ENCODE assay signal across 13 cellular contexts in genomic region chr13:96003304-96003703, GRCh38. TPM values are rescaled to one million over a fixed set of nuclear protein-coding genes. Genes with fewer than 3 reads are reported as not detected.
A peak's percentile ranks its signal among the peaks of the same experiment; 100 is the strongest.
DNase-seq lines count a peak whose midpoint lies in the region; ATAC-seq and TF ChIP-seq lines count a peak whose summit lies in the region.
"Had no signal": no experiment of that assay in that cellular context is flagged by ENCODE, and none has a peak within 500 bp of the region (broad histone marks: within the 10 kb centered on the region; RNA-seq: fewer than 3 reads in every experiment).

No MANE protein-coding gene starts in this region.

- H3K36me3 ChIP-seq in OCI-LY3 (replicated peaks; ENCODE audit: low read depth, low read length) (peaks cover 11% of the 10 kb centered on the region), osteoblast (ENCODE audit: insufficient read depth, low read length) (no peaks in the 10 kb centered on the region), upper lobe of right lung (no peaks in the 10 kb centered on the region)

- H3K4me2 ChIP-seq in OCI-LY3 (ENCODE audit: low read length) (no peak overlapping the region), osteoblast (ENCODE audit: insufficient read depth, low read length) (no peak overlapping the region)

- H3K9me3 ChIP-seq in OCI-LY3 (ENCODE audit: insufficient read depth, low read length) (no peaks in the 10 kb centered on the region), osteoblast (ENCODE audit: low read depth, low read length) (no peaks in the 10 kb centered on the region), upper lobe of right lung (no peaks in the 10 kb centered on the region)

- intact Hi-C loops in upper lobe of right lung (cut with DNase I) = no loop called here

- no peak overlapping the region for H2AFZ ChIP-seq in OCI-LY3 (ENCODE audit: low read depth, low read length)
- H2AFZ ChIP-seq in osteoblast (ENCODE audit: low read length) = no peak overlapping the region

- TF ChIP-seq CTCF in OCI-LY3 (IDR thresholded peaks at IDR 0.05; ENCODE audit: low read depth, low read length) = peak; percentile 35
- TF ChIP-seq CTCF in osteoblast (IDR thresholded peaks at IDR 0.05; ENCODE audit: extremely low read depth, low read depth, low read length) = peak; percentile 20
- no peak for TF ChIP-seq CTCF in upper lobe of right lung (IDR thresholded peaks at IDR 0.05)

- H3K9ac ChIP-seq in OCI-LY3 (ENCODE audit: low read length) = no peak overlapping the region

- H3K4me1 ChIP-seq in OCI-LY3 (ENCODE audit: low read length) (no peaks in the 10 kb centered on the region), osteoblast (ENCODE audit: insufficient read depth, low read length) (no peaks in the 10 kb centered on the region), upper lobe of right lung (no peaks in the 10 kb centered on the region)
- H3K4me1 ChIP-seq: tibial nerve had no signal

- no peaks in the 10 kb centered on the region for H3K27me3 ChIP-seq in OCI-LY3 (ENCODE audit: low read depth, low read length)
- no peaks in the 10 kb centered on the region for H3K27me3 ChIP-seq in osteoblast (ENCODE audit: insufficient read depth, low read length)
- no peaks in the 10 kb centered on the region for H3K27me3 ChIP-seq in upper lobe of right lung
- H3K27me3 ChIP-seq: tibial nerve had no signal

- H3K79me2 ChIP-seq in OCI-LY3 (ENCODE audit: low read length) = no peaks in the 10 kb centered on the region; the same call in 1 of the 2 replicates
- H3K79me2 ChIP-seq in osteoblast (ENCODE audit: insufficient read depth, low read length) = peaks cover 19% of the 10 kb centered on the region

- H3K27ac ChIP-seq in OCI-LY3 (ENCODE audit: low read length) (no peak overlapping the region), osteoblast (ENCODE audit: low read depth, low read length) (no peak overlapping the region), upper lobe of right lung (no peak overlapping the region), caudate nucleus (ENCODE audit: low read depth, low read length) (no peak overlapping the region)
- H3K27ac ChIP-seq: epithelial cell of prostate, tibial nerve had no signal

- DNase-seq in DMS53 (lab: John Stamatoyannopoulos, UW) = peak; percentile 2
- no peak for DNase-seq in DMS53 treated with DMSO at 0.1 percent for 48 hours (lab: John Stamatoyannopoulos, UW; ENCODE audit: unreplicated experiment)
- DNase-seq in dermis blood vessel endothelial cell = peak; percentile 53
- no peak for DNase-seq in osteoblast (ENCODE audit: insufficient read length, low spot score, missing footprints)
- no peak for DNase-seq in GM19238 (ENCODE audit: insufficient read length, low spot score)
- no peak for DNase-seq in upper lobe of right lung
- no peak for DNase-seq in caudate nucleus (lab: John Stamatoyannopoulos, UW)
- DNase-seq: activated CD4-positive, alpha-beta T cell treated with anti-CD3 and anti-CD28 coated beads, Interleukin-2, amount 10 ng/mL, durations not matched to agents 24 days and 14 days; NCI-H2081; NK-92 treated with Interleukin-12 subunit alpha and Interleukin-12 subunit beta, amount 100 ng/mL, for 24 hours had no signal

- no peak overlapping the region for H3K4me3 ChIP-seq in OCI-LY3 (ENCODE audit: low read length)
- H3K4me3 ChIP-seq in osteoblast (ENCODE audit: insufficient read depth, low read length) = no peak overlapping the region
- H3K4me3 ChIP-seq in upper lobe of right lung = no peak overlapping the region
- H3K4me3 ChIP-seq: tibial nerve had no signal

- H4K20me1 ChIP-seq in OCI-LY3 (ENCODE audit: insufficient read depth, low read length) = no peaks in the 10 kb centered on the region
- peaks cover 4% of the 10 kb centered on the region for H4K20me1 ChIP-seq in osteoblast (ENCODE audit: insufficient read depth, low read length)

- ATAC-seq in upper lobe of right lung = no peak

RNA-seq across cellular contexts. Expression of gene UGGT2, which starts 49.9 kb away (rescaled TPM):
- total RNA-seq in dermis blood vessel endothelial cell (22.1 and 32.8 TPM in 2 replicates), osteoblast (75.4 and 78.2 TPM in 2 replicates), upper lobe of right lung (21.7 TPM)

Comparison
In these comparisons a context has a peak if more than half of its experiments do, and no peak if none do; other contexts are left out.
1. DNase-seq: peak in DMS53 (single experiment) and dermis blood vessel endothelial cell (single experiment); none in DMS53 treated with DMSO at 0.1 percent for 48 hours (single experiment), osteoblast (single experiment), GM19238 (single experiment), upper lobe of right lung (single experiment) and caudate nucleus (0 of 61).